In the genomic region with DNA sequence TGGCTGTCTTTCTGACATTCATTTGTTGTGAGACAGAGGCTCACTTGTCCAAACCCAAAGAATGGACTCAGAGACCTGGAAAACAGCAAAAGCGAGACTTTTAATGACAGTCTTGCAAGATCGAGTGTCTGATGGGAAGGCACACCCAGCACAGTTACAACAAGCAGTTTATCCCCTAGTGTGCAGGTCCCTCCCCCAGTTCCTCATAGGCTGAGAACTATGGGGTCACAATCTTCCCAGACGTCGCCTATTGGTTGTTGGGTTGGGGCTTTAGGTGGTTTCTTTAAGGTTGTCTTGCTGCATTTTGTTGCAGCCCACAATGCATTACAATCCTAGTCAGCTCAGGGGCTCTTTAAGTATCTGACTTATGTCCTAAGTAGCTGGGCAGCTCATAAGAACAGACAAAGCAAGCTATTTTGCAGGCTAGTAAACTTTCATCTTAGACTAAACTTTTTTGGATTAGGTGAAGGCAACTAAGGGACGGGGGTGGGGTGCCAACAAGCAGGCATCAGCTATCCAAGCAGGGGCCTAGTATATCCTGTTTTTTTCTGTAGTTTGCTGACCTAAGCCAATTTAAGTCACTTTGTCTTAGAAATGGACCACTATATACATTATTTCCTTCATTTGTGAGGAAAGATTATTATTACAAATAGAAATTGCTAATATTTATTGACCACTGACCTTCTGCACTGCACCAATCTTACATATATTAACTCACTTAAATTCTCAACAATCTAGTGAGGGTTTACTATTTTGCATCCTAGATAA, we compare ENCODE assay signal across 14 cellular contexts.
DNase-seq lines count a peak whose midpoint lies in the region; ATAC-seq, FAIRE-seq and TF ChIP-seq lines count a peak whose summit lies in the region.
"Had no signal": no experiment of that assay in that cellular context is flagged by ENCODE, and none has a peak within 500 bp of the region (broad histone marks: within the 10 kb centered on the region; RNA-seq: fewer than 3 reads in every experiment).

No MANE protein-coding gene starts in this region.

- CTCF ChIA-PET in H1 (lab: Charles Lee; ENCODE audit: partially characterized antibody), result interaction anchor here (0.6 to 1.0 kb wide), 3 partner anchors 15 to 68 kb away, joined by 3 to 5 read pairs (median 3); no protein-coding TSS in a partner anchor

- no peaks in the 10 kb centered on the region for H3K36me3 ChIP-seq in OCI-LY3 (replicated peaks; ENCODE audit: low read depth, low read length)
- H3K36me3 ChIP-seq in H1 (ENCODE audit: control insufficient read depth in 2 of 4, insufficient read depth in 4 of 4, low read length in 3 of 4), result no peaks in the 10 kb centered on the region
- no peaks in the 10 kb centered on the region for H3K36me3 ChIP-seq in neuronal stem cell (replicated peaks in 1 of 2; ENCODE audit: control insufficient read depth in 2 of 2, insufficient read depth in 2 of 2, low read length in 2 of 2)
- H3K36me3 ChIP-seq: BE2C had no signal

- no peak overlapping the region for H4K91ac ChIP-seq in H1 (replicated peaks; ENCODE audit: insufficient read length, low read length)
- no peak overlapping the region for H4K91ac ChIP-seq in neuronal stem cell (ENCODE audit: low read depth, low read length, poor library complexity)

- H3K23me2 ChIP-seq in H1 (ENCODE audit: low read depth, low read length), result no peaks in the 10 kb centered on the region

- H3K9me3 ChIP-seq in OCI-LY3 (ENCODE audit: insufficient read depth, low read length) (no peaks in the 10 kb centered on the region), H1 (ENCODE audit: insufficient read depth in 2 of 2, low read depth in 1 of 2, low read length in 1 of 2) (no peaks in the 10 kb centered on the region; a peak in 2 of 4 replicates), neuronal stem cell (replicated peaks in 1 of 2; ENCODE audit: control insufficient read depth in 2 of 2, insufficient read depth in 1 of 2, low read depth in 1 of 2, low read length in 2 of 2) (no peaks in the 10 kb centered on the region)
- H3K9me3 ChIP-seq: A549, BE2C had no signal

- H2AK5ac ChIP-seq in H1 (ENCODE audit: low read depth, low read length), result no peak overlapping the region
- H2AK5ac ChIP-seq in neuronal stem cell (ENCODE audit: low read depth, low read length), result no peak overlapping the region

- POLR2A ChIA-PET in H1 (lab: Charles Lee; ENCODE audit: partially characterized antibody), result no interaction called here

- no peak overlapping the region for H3K23ac ChIP-seq in H1 (ENCODE audit: insufficient read length)
- H3K23ac ChIP-seq in neuronal stem cell (ENCODE audit: low read depth, low read length, poor library complexity), result no peak overlapping the region

- H3K56ac ChIP-seq in H1 (replicated peaks; ENCODE audit: insufficient read length, low read depth, low read length), result no peak overlapping the region

- H3K4me1 ChIP-seq in OCI-LY3 (ENCODE audit: low read length), result peaks cover 11% of the 10 kb centered on the region
- H3K4me1 ChIP-seq in H1 (replicated peaks in 1 of 4; ENCODE audit: control insufficient read depth in 3 of 4, insufficient read depth in 4 of 4, low read length in 3 of 4), result peaks cover 0 to 2% (median 0%) of the 10 kb centered on the region in 4 experiments; a peak in 2 of 7 replicates
- peaks cover 0 to 6% of the 10 kb centered on the region in 2 donors for H3K4me1 ChIP-seq in neuronal stem cell (ENCODE audit: control insufficient read depth in 2 of 2, insufficient read depth in 1 of 2, low read depth in 1 of 2, low read length in 2 of 2)
- H3K4me1 ChIP-seq: A549, BE2C had no signal

- H3K18ac ChIP-seq in H1 (ENCODE audit: extremely low read depth, low read length) (0 out of 2 replicates have a peak overlapping the region, but pooled peaks have one; percentile 39), neuronal stem cell (ENCODE audit: low read length) (no peak overlapping the region)

- H3K27ac ChIP-seq in OCI-LY3 (ENCODE audit: low read length) (no peak overlapping the region), H1 (ENCODE audit: low read depth, low read length) (no peak overlapping the region; the same call in 1 of the 2 replicates), neuronal stem cell (replicated peaks; ENCODE audit: low read length) (peak overlapping the region; percentile 31)
- H3K27ac ChIP-seq: A549, C4-2B had no signal

- ATAC-seq in GM21529 (IDR thresholded peaks at IDR 0.05; ENCODE audit: unreplicated experiment), result no peak
- no peak for ATAC-seq in GM18867 (IDR thresholded peaks at IDR 0.05; ENCODE audit: unreplicated experiment)
- ATAC-seq: A549 had no signal

- H3K14ac ChIP-seq in H1 (ENCODE audit: insufficient read length) (no peak overlapping the region), neuronal stem cell (ENCODE audit: low read length) (no peak overlapping the region)

- H3K9ac ChIP-seq in OCI-LY3 (ENCODE audit: low read length) (no peak overlapping the region), H1 (replicated peaks in 1 of 4; ENCODE audit: extremely low read depth in 1 of 4, low read depth in 3 of 4, low read length in 3 of 4) (no peak overlapping the region), neuronal stem cell (ENCODE audit: low read depth, low read length, poor library complexity) (no peak overlapping the region)

- DNase-seq in H1 (ENCODE audit: low read depth in 1 of 2, low spot score in 2 of 2) (no peak), neuronal stem cell (ENCODE audit: low spot score) (no peak), GM12892 (ENCODE audit: insufficient read length) (no peak)
- DNase-seq: BE2C; CD4-positive, alpha-beta memory T cell; DMS79 treated with DMSO at 0.1 percent for 48 hours; EL; H9 had no signal

- 0 out of 2 replicates have a peak overlapping the region, but pooled peaks have one; percentile 11 for H3K4me2 ChIP-seq in OCI-LY3 (ENCODE audit: low read length)
- H3K4me2 ChIP-seq in H1 (ENCODE audit: insufficient read depth in 1 of 2, low read depth in 2 of 2, low read length in 2 of 2), result no peak overlapping the region
- no peak overlapping the region for H3K4me2 ChIP-seq in neuronal stem cell (ENCODE audit: insufficient read depth, low read length, poor library complexity, severe bottlenecking)
- H3K4me2 ChIP-seq: A549 had no signal

- H3K79me2 ChIP-seq in OCI-LY3 (ENCODE audit: low read length) (no peaks in the 10 kb centered on the region), H1 (ENCODE audit: control insufficient read depth in 1 of 2, insufficient read depth in 2 of 2, low read length in 2 of 2) (no peaks in the 10 kb centered on the region)

- 71% methylated on average over 5 of the region's 5 CpGs; no CpG with 5 or more reads in 1 of the 2 experiments for WGBS in H1 (ENCODE audit: extremely low coverage in 1 of 2, insufficient coverage in 1 of 2, insufficient read length in 1 of 2, insufficient replicate concordance in 2 of 2, low coverage in 1 of 2, low lambda C conversion rate in 2 of 2, missing lambda C conversion rate in 1 of 2), 2 experiments
- no CpG with 5 or more reads among the region's 5 CpGs for WGBS in neuronal stem cell (ENCODE audit: extremely low coverage in 2 of 2, insufficient read length in 2 of 2, insufficient replicate concordance in 1 of 2), 2 donors

- no peaks in the 10 kb centered on the region for H3K27me3 ChIP-seq in OCI-LY3 (ENCODE audit: low read depth, low read length)
- H3K27me3 ChIP-seq in H1 (replicated peaks in 1 of 4; ENCODE audit: control insufficient read depth in 3 of 4, extremely low read depth in 1 of 4, insufficient read depth in 3 of 4, low read length in 3 of 4), result no peaks in the 10 kb centered on the region
- no peaks in the 10 kb centered on the region for H3K27me3 ChIP-seq in neuronal stem cell (ENCODE audit: control insufficient read depth in 3 of 3, insufficient read depth in 3 of 3, low read depth in 1 of 3, low read length in 3 of 3)
- H3K27me3 ChIP-seq: BE2C had no signal

- H4K20me1 ChIP-seq in OCI-LY3 (ENCODE audit: insufficient read depth, low read length) (no peaks in the 10 kb centered on the region), H1 (replicated peaks in 1 of 2; ENCODE audit: control insufficient read depth in 1 of 2, insufficient read depth in 2 of 2, low read length in 2 of 2) (no peaks in the 10 kb centered on the region)

- no peak overlapping the region for H2BK12ac ChIP-seq in H1 (ENCODE audit: low read depth, low read length)
- no peak overlapping the region for H2BK12ac ChIP-seq in neuronal stem cell (ENCODE audit: low read length)

- H2BK5ac ChIP-seq in H1 (ENCODE audit: low read depth, low read length), result no peak overlapping the region
- H2BK5ac ChIP-seq in neuronal stem cell (ENCODE audit: low read length), result no peak overlapping the region

- H3K4me3 ChIP-seq in OCI-LY3 (ENCODE audit: low read length) (no peak overlapping the region), H1 (ENCODE audit: extremely low read depth in 1 of 4, insufficient read depth in 2 of 4, low read depth in 3 of 4, low read length in 4 of 4) (no peak overlapping the region), neuronal stem cell (ENCODE audit: low read length in 2 of 2) (no peak overlapping the region)
- H3K4me3 ChIP-seq: A549 had no signal

- no peak overlapping the region for H2BK120ac ChIP-seq in H1 (replicated peaks; ENCODE audit: low read depth, low read length)
- no peak overlapping the region for H2BK120ac ChIP-seq in neuronal stem cell (ENCODE audit: low read depth, low read length)

- H3K79me1 ChIP-seq in H1 (ENCODE audit: low read depth, low read length) (no peaks in the 10 kb centered on the region), neuronal stem cell (ENCODE audit: low read depth, low read length) (no peaks in the 10 kb centered on the region)

- no peak for FAIRE-seq in H1 (lab: Jason Lieb, UNC)
- no peak for FAIRE-seq in GM12892 (lab: Jason Lieb, UNC)
- FAIRE-seq: A549, G401.6 had no signal

- H3K4ac ChIP-seq in H1 (replicated peaks; ENCODE audit: insufficient read length, low read depth, low read length) (no peak overlapping the region), neuronal stem cell (ENCODE audit: low read length) (no peak overlapping the region)

- no peak overlapping the region for H2BK20ac ChIP-seq in H1 (ENCODE audit: low read length)

- H4K5ac ChIP-seq in H1 (ENCODE audit: insufficient read length, low read depth, low read length), result no peak overlapping the region

- TF ChIP-seq POLR2A in H1 (IDR thresholded peaks at IDR 0.05; ENCODE audit: control extremely low read depth in 1 of 2, low read depth in 2 of 2, low read length in 2 of 2), result no peak
- TF ChIP-seq POLR2A in GM12892 (IDR thresholded peaks at IDR 0.05; ENCODE audit: low read depth, low read length), result no peak

- TF ChIP-seq RAD21 in H1 (IDR thresholded peaks at IDR 0.05 in 1 of 2, conservative IDR thresholded peaks at IDR 0.05 in 1 of 2; ENCODE audit: low read depth in 2 of 2, low read length in 2 of 2), result no peak

- TF ChIP-seq CTCF in OCI-LY3 (IDR thresholded peaks at IDR 0.05; ENCODE audit: low read depth, low read length), result no peak
- no peak for TF ChIP-seq CTCF in H1 (IDR thresholded peaks at IDR 0.05; ENCODE audit: control extremely low read depth in 1 of 3, insufficient read depth in 1 of 3, low read depth in 1 of 3, low read length in 3 of 3)

- H4K8ac ChIP-seq in H1 (ENCODE audit: extremely low read depth, insufficient read depth, low read length) (no peak overlapping the region), neuronal stem cell (ENCODE audit: low read depth, low read length) (no peak overlapping the region)

- H2AFZ ChIP-seq in OCI-LY3 (ENCODE audit: low read depth, low read length) (no peak overlapping the region), H1 (ENCODE audit: low read length) (no peak overlapping the region), neuronal stem cell (ENCODE audit: low read length) (no peak overlapping the region)

- no peak for TF ChIP-seq EP300 in H1 (IDR thresholded peaks at IDR 0.05; ENCODE audit: borderline replicate concordance in 1 of 2, low read depth in 2 of 2, low read length in 2 of 2)

- no peak overlapping the region for H2BK15ac ChIP-seq in H1 (ENCODE audit: low read length)
- H2BK15ac ChIP-seq in neuronal stem cell (ENCODE audit: low read length), result no peak overlapping the region
